8 cellular contexts compared by ENCODE assay signal in the genomic region with DNA sequence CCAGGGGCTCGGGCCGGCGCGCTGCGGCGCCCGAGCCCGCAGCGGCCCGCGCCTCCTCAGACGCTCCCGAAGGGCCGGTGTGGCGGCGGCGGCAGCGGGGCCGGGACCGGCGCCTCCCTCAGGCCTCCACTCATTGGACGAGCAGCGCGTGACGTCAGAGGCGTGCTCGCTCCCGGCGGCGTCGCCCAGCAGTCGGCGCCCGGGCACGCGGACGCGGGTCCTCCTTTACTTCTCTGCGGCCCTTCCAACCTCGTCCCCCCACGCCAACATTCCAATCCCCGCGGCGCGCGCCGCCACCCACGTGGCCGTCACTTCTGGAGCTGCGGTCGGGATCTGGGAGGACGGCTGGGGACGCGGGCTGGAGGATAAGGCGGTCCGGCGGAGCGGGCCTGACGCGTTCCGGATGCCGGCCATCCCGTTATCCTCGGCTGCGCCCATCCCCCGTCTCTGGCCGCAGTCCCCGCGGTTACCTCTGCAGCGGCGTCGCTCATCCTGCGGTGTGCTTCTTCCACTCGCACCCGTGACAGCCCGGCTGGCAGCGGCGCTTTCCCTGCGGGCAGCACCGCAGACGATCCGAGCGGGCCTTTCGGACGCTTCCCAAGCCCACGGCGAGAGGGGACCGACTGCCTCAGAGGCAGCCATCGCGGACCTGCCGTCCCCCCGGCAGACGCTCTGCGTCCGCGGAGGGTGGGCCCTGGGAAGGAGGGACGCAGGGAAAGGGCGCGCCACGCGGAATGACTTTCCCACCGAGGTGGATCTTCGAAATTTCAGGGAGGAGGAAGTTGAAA. TPM values are rescaled to one million over a fixed set of nuclear protein-coding genes. Genes with fewer than 3 reads are reported as not detected.
DNase-seq lines count a peak whose midpoint lies in the region; ATAC-seq and TF ChIP-seq lines count a peak whose summit lies in the region.

A gene with protein sequence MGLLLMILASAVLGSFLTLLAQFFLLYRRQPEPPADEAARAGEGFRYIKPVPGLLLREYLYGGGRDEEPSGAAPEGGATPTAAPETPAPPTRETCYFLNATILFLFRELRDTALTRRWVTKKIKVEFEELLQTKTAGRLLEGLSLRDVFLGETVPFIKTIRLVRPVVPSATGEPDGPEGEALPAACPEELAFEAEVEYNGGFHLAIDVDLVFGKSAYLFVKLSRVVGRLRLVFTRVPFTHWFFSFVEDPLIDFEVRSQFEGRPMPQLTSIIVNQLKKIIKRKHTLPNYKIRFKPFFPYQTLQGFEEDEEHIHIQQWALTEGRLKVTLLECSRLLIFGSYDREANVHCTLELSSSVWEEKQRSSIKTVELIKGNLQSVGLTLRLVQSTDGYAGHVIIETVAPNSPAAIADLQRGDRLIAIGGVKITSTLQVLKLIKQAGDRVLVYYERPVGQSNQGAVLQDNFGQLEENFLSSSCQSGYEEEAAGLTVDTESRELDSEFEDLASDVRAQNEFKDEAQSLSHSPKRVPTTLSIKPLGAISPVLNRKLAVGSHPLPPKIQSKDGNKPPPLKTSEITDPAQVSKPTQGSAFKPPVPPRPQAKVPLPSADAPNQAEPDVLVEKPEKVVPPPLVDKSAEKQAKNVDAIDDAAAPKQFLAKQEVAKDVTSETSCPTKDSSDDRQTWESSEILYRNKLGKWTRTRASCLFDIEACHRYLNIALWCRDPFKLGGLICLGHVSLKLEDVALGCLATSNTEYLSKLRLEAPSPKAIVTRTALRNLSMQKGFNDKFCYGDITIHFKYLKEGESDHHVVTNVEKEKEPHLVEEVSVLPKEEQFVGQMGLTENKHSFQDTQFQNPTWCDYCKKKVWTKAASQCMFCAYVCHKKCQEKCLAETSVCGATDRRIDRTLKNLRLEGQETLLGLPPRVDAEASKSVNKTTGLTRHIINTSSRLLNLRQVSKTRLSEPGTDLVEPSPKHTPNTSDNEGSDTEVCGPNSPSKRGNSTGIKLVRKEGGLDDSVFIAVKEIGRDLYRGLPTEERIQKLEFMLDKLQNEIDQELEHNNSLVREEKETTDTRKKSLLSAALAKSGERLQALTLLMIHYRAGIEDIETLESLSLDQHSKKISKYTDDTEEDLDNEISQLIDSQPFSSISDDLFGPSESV (minus strand): TSS at position 81 of the 788 bp plus-strand sequence. CDS start 213 bp downstream, outside the sequence.

- DNase-seq in NCI-H146 (lab: John Stamatoyannopoulos, UW) = peak; percentile 92
- DNase-seq in T-helper 17 cell = peak; percentile 81 to 87 (median 82)
- peak; percentile 52 to 95 (median 86) for DNase-seq in amygdala (lab: John Stamatoyannopoulos, UW)
- DNase-seq in left ventricle myocardium inferior = peak; percentile 97
- peak; percentile 94 for DNase-seq in prostate gland (ENCODE audit: low spot score)
- DNase-seq in ureter (ENCODE audit: low spot score) = peak; percentile 95

- H3K4me1 ChIP-seq in left ventricle myocardium inferior (peaks cover 59% of the 10 kb centered on the region), prostate gland (replicated peaks) (no peaks in the 10 kb centered on the region)

- under 1% methylated on average over 92 of the region's 103 CpGs for WGBS in prostate gland

- peak; percentile 82 for ATAC-seq in HG02852 (IDR thresholded peaks at IDR 0.05; ENCODE audit: unreplicated experiment)
- ATAC-seq in T-helper 17 cell = peak; percentile 89

- H3K4me3 ChIP-seq in left ventricle myocardium inferior (peak within 1 kb of the TSS; percentile 93), prostate gland (peak within 1 kb of the TSS; percentile 82 to 84)

- H3K9me3 ChIP-seq in T-helper 17 cell (ENCODE audit: control insufficient read depth, low read length, poor library complexity, severe bottlenecking) = no peaks in the 10 kb centered on the region
- H3K9me3 ChIP-seq in left ventricle myocardium inferior (replicated peaks) = no peaks in the 10 kb centered on the region
- H3K9me3 ChIP-seq in prostate gland = no peaks in the 10 kb centered on the region

- intact Hi-C loops in left ventricle myocardium inferior (cut with micrococcal nuclease) (no loop called here), prostate gland (cut with DNase I) (no loop called here)

- peaks cover 23% of the 10 kb centered on the region for H3K4me1 Mint-ChIP-seq in T-helper 17 cell

- H3K27ac ChIP-seq in left ventricle myocardium inferior (replicated peaks) (peak within 1 kb of the TSS; percentile 95), prostate gland (peak within 1 kb of the TSS; percentile 91 to 95)

- no peak for TF ChIP-seq CTCF in left ventricle myocardium inferior (IDR thresholded peaks at IDR 0.05; ENCODE audit: borderline replicate concordance)
- peak in 2 of 4 experiments; percentile 10 to 23 for TF ChIP-seq CTCF in prostate gland (IDR thresholded peaks at IDR 0.05)

- H3K36me3 Mint-ChIP-seq in T-helper 17 cell (ENCODE audit: low read depth) = peaks cover 5% of the 10 kb centered on the region

- peak within 1 kb of the TSS; percentile 94 for H3K4me3 Mint-ChIP-seq in T-helper 17 cell

- peaks cover 22% of the 10 kb centered on the region for H3K27me3 ChIP-seq in left ventricle myocardium inferior (ENCODE audit: low read depth)
- H3K27me3 ChIP-seq in prostate gland (replicated peaks; ENCODE audit: insufficient read depth) = no peaks in the 10 kb centered on the region

- peak; percentile 91 for TF ChIP-seq POLR2A in GM15510 (IDR thresholded peaks at IDR 0.05; ENCODE audit: borderline replicate concordance, extremely low read depth, insufficient read length)
- TF ChIP-seq POLR2A in prostate gland (IDR thresholded peaks at IDR 0.05) = peak; percentile 75

- H3K27me3 Mint-ChIP-seq in T-helper 17 cell = peaks cover 33% of the 10 kb centered on the region

- H3K36me3 ChIP-seq in left ventricle myocardium inferior = no peaks in the 10 kb centered on the region
- no peaks in the 10 kb centered on the region for H3K36me3 ChIP-seq in prostate gland

- H3K27ac Mint-ChIP-seq in T-helper 17 cell = peak within 1 kb of the TSS; percentile 82

RNA-seq across cellular contexts. Expression of the gene that starts here (rescaled TPM):
- total RNA-seq in T-helper 17 cell (10 to 100 TPM; 18.4 to 29.6 TPM), left ventricle myocardium inferior (23.9 TPM), prostate gland (10 to 100 TPM; 22.7 to 38.7 TPM), ureter (40.8 TPM)

Comparison
In these comparisons a context has a peak if more than half of its experiments do, and no peak if none do; other contexts are left out.
1. Peak in every context shown above with its lines: DNase-seq, ATAC-seq, H3K4me3 ChIP-seq and H3K27ac ChIP-seq.